Comparison of ENCODE assay signal across 27 cellular contexts in the genomic region with DNA sequence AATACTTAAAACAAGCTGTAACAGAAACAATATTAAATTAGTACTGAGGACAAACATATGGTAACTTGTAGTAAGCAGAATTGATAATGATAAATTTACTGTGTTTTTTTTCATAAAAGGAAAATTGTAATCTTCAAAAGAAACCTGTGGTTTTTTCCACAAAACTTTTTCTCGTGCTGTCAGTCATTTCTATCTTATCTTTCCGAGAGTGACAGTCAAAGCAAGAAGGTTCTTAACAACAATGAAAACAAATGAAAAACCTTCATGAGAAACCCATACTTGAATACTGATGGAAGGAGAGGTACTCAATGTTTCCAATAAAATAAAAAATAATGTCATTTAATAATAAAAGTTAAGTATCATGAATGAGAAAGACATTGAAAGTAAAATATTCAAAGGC.
"Had no signal": no experiment of that assay in that cellular context is flagged by ENCODE, and none has a peak within 500 bp of the region (broad histone marks: within the 10 kb centered on the region; RNA-seq: fewer than 3 reads in every experiment).

No MANE protein-coding gene starts in this region.

- H3K4me3 ChIP-seq: neural progenitor cell, ovary, psoas muscle, right lobe of liver, sigmoid colon, smooth muscle cell, spleen, suprapubic skin, testis, tibial artery, transverse colon, upper lobe of right lung, uterus had no signal

- H3K4me1 ChIP-seq: neural progenitor cell, psoas muscle, right lobe of liver, sigmoid colon, spleen, suprapubic skin, testis, tibial artery, transverse colon, upper lobe of right lung, uterus had no signal

- H3K27me3 ChIP-seq: neural progenitor cell, ovary, right lobe of liver, sigmoid colon, spleen, suprapubic skin, testis, tibial artery, transverse colon, upper lobe of right lung, uterus had no signal

- H3K27ac ChIP-seq: neural progenitor cell, ovary, psoas muscle, right lobe of liver, sigmoid colon, spleen, suprapubic skin, testis, tibial artery, transverse colon, upper lobe of right lung, uterus had no signal

- ATAC-seq: naive thymus-derived CD4-positive, alpha-beta T cell; natural killer cell; psoas muscle; right cardiac atrium; right lobe of liver; stimulated activated memory B cell treated with anti-CD40 and anti-IgM and Interleukin-4, amounts not matched to agents 10 μg/mL and 1 μg/mL and 100 μg/mL, for 72 hours; stimulated activated naive CD8-positive, alpha-beta T cell treated with anti-CD3 and anti-CD28 coated beads, Interleukin-15, amount 100 ng/mL, for 72 hours; stimulated activated naive CD8-positive, alpha-beta T cell treated with anti-CD3 and anti-CD28 coated beads, Interleukin-15, Interleukin-2, amounts not matched to agents 100 U/mL and 50 U/mL, for 24 hours; upper lobe of right lung had no signal

- H3K9me3 ChIP-seq: ovary, psoas muscle, right lobe of liver, sigmoid colon, suprapubic skin, testis, upper lobe of right lung, uterus had no signal

- DNase-seq: naive thymus-derived CD4-positive, alpha-beta T cell; natural killer cell; occipital lobe; ovary; psoas muscle; right cardiac atrium; right lobe of liver; sigmoid colon; spleen; stimulated activated CD4-positive, alpha-beta T cell treated with anti-CD3 and anti-CD28 coated beads, Interleukin-12 subunit alpha, Interleukin-12 subunit beta, amount 100 ng/mL, for 4 hours; stimulated activated CD4-positive, alpha-beta T cell treated with anti-CD3 and anti-CD28 coated beads, Interleukin-1b, Interleukin-23, amount 100 ng/mL, for 48 hours; stimulated activated CD4-positive, alpha-beta T cell treated with anti-CD3 and anti-CD28 coated beads, Interleukin-4, amount 100 ng/mL, for 1 hour; stimulated activated CD4-positive, alpha-beta T cell treated with anti-CD3 and anti-CD28 coated beads, Interleukin-4, amount 100 ng/mL, for 4 hours; stimulated activated CD8-positive, alpha-beta memory T cell treated with anti-CD3 and anti-CD28 coated beads, Interleukin-4, amount 100 ng/mL, for 48 hours; stimulated activated naive CD4-positive, alpha-beta T cell; stimulated activated naive CD8-positive, alpha-beta T cell treated with anti-CD3 and anti-CD28 coated beads, Interleukin-15, amount 100 ng/mL, for 72 hours; stimulated activated naive CD8-positive, alpha-beta T cell treated with anti-CD3 and anti-CD28 coated beads, Interleukin-15, Interleukin-2, amounts not matched to agents 100 U/mL and 50 U/mL, for 24 hours; substantia nigra; testis; tibial artery; transverse colon; upper lobe of right lung; uterus had no signal

- H3K36me3 ChIP-seq: neural progenitor cell, ovary, right lobe of liver had no signal
